ENCODE assay signal across 8 cellular contexts in genomic region chr16:31214705-31215286, GRCh38. TPM values are rescaled to one million over a fixed set of nuclear protein-coding genes. Genes with fewer than 3 reads are reported as not detected.
A peak's percentile ranks its signal among the peaks of the same experiment; 100 is the strongest.
DNase-seq lines count a peak whose midpoint lies in the region; ATAC-seq lines count a peak whose summit lies in the region.

No MANE protein-coding gene starts in this region.

- H3K9me3 Mint-ChIP-seq in dendritic cell treated with granulocyte-macrophage colony-stimulating factor and Interleukin-4, amounts not matched to agents 40 ng/mL and 50 ng/mL, for 4 days, result no peaks in the 10 kb centered on the region

- H3K4me3 ChIP-seq in mucosa of rectum (ENCODE audit: low read length in 2 of 2), result peak overlapping the region; percentile 31 to 37
- peak overlapping the region in 1 of 2 donors; percentile 8 for H3K4me3 ChIP-seq in aorta (ENCODE audit: low read length in 2 of 2)

- H3K36me3 ChIP-seq in mucosa of rectum (ENCODE audit: control insufficient read depth in 2 of 2, insufficient read depth in 2 of 2, low read length in 2 of 2), result no peaks in the 10 kb centered on the region
- no peaks in the 10 kb centered on the region for H3K36me3 ChIP-seq in aorta (ENCODE audit: control insufficient read depth in 1 of 2, insufficient read depth in 2 of 2, low read length in 1 of 2)

- ATAC-seq in Right ventricle myocardium inferior, result peak; percentile 37
- ATAC-seq in aorta (ENCODE audit: low FRiP score), result peak; percentile 44
- ATAC-seq in HG02623 (IDR thresholded peaks at IDR 0.05; ENCODE audit: unreplicated experiment), result no peak
- ATAC-seq in GM21381 (IDR thresholded peaks at IDR 0.05; ENCODE audit: unreplicated experiment), result no peak

- H3K27ac ChIP-seq in mucosa of rectum (ENCODE audit: low read depth in 2 of 2, low read length in 2 of 2) (no peak overlapping the region), aorta (ENCODE audit: low read depth in 1 of 2, low read length in 2 of 2) (no peak overlapping the region)

- H3K27me3 ChIP-seq in mucosa of rectum (ENCODE audit: control insufficient read depth in 2 of 2, insufficient read depth in 2 of 2, low read length in 2 of 2) (peaks cover 26 to 42% of the 10 kb centered on the region in 2 donors), aorta (ENCODE audit: control insufficient read depth in 1 of 2, insufficient read depth in 2 of 2, low read length in 1 of 2) (no peaks in the 10 kb centered on the region)

- peak overlapping the region; percentile 71 for H3K27ac Mint-ChIP-seq in dendritic cell treated with granulocyte-macrophage colony-stimulating factor and Interleukin-4, amounts not matched to agents 40 ng/mL and 50 ng/mL, for 4 days

- H3K4me3 Mint-ChIP-seq in dendritic cell treated with granulocyte-macrophage colony-stimulating factor and Interleukin-4, amounts not matched to agents 40 ng/mL and 50 ng/mL, for 4 days, result peak overlapping the region; percentile 81

- H3K36me3 Mint-ChIP-seq in dendritic cell treated with granulocyte-macrophage colony-stimulating factor and Interleukin-4, amounts not matched to agents 40 ng/mL and 50 ng/mL, for 4 days (ENCODE audit: low read depth), result no peaks in the 10 kb centered on the region

- peaks cover 12 to 21% of the 10 kb centered on the region in 2 donors for H3K4me1 ChIP-seq in mucosa of rectum (ENCODE audit: control insufficient read depth in 2 of 2, insufficient read depth in 2 of 2, low read length in 2 of 2)
- no peaks in the 10 kb centered on the region for H3K4me1 ChIP-seq in aorta (ENCODE audit: control insufficient read depth in 1 of 2, insufficient read depth in 2 of 2, low read length in 2 of 2)

- H3K9me3 ChIP-seq in mucosa of rectum (ENCODE audit: control insufficient read depth in 2 of 2, low read length in 2 of 2) (no peaks in the 10 kb centered on the region), aorta (ENCODE audit: control insufficient read depth, low read length) (no peaks in the 10 kb centered on the region)

- H3K27me3 Mint-ChIP-seq in dendritic cell treated with granulocyte-macrophage colony-stimulating factor and Interleukin-4, amounts not matched to agents 40 ng/mL and 50 ng/mL, for 4 days, result peaks cover 60% of the 10 kb centered on the region

- 2 to 5% methylated on average over 50 to 58 of the region's 58 CpGs for WGBS in aorta, 2 donors

- no peak overlapping the region for H3K9ac ChIP-seq in mucosa of rectum (ENCODE audit: low read depth in 1 of 2, low read length in 2 of 2)

- H3K4me1 Mint-ChIP-seq in dendritic cell treated with granulocyte-macrophage colony-stimulating factor and Interleukin-4, amounts not matched to agents 40 ng/mL and 50 ng/mL, for 4 days (ENCODE audit: low read depth), result peaks cover 42% of the 10 kb centered on the region

- intact Hi-C loops in Right ventricle myocardium inferior (cut with DNase I), result no loop called here
- intact Hi-C loops in cardiac septum (cut with DNase I), result no loop called here
- intact Hi-C loops in dendritic cell treated with granulocyte-macrophage colony-stimulating factor and Interleukin-4, amounts not matched to agents 40 ng/mL and 50 ng/mL, for 4 days (cut with micrococcal nuclease), result no loop called here
- intact Hi-C loops in aorta (cut with DNase I), result loop anchor here in 1 of 2 donors (10.0 kb wide), 1 partner anchor 490 kb away; no protein-coding TSS in a partner anchor

- DNase-seq in Right ventricle myocardium inferior (ENCODE audit: missing footprints) (no peak), cardiac septum (ENCODE audit: low spot score) (no peak), aorta (no peak), HuH-7.5 (ENCODE audit: low spot score) (no peak)

RNA-seq across cellular contexts. Expression of gene TRIM72, which starts 0.9 kb away (rescaled TPM):
- total RNA-seq in Right ventricle myocardium inferior (2.1 TPM), cardiac septum (2.4 TPM), aorta (under 1 TPM in 1 of 2 donors, not detected in 1; 0.24 TPM)
- under 1 TPM in 1 of 2 donors, not detected in 1; 0.05 TPM for polyA plus RNA-seq in aorta

RNA-seq across cellular contexts. Expression of gene PYDC1, which starts 2.1 kb away (rescaled TPM):
- not detected for total RNA-seq in Right ventricle myocardium inferior
- not detected for total RNA-seq in cardiac septum
- not detected for total RNA-seq in aorta
- not detected for polyA plus RNA-seq in aorta

RNA-seq across cellular contexts. Expression of gene PYCARD, which starts 12.2 kb away (rescaled TPM):
- total RNA-seq in Right ventricle myocardium inferior, result 9.1 TPM
- total RNA-seq in cardiac septum, result 3.2 TPM
- 10 to 100 TPM; 13.3 to 23.9 TPM for total RNA-seq in aorta
- 10 to 100 TPM; 14.7 to 52.7 TPM for polyA plus RNA-seq in aorta

RNA-seq across cellular contexts. Expression of gene FUS, which starts 34.9 kb away (rescaled TPM):
- total RNA-seq in Right ventricle myocardium inferior (86.8 TPM), cardiac septum (158 TPM), aorta (100 to 1,000 TPM; 243 to 254 TPM)
- 100 to 1,000 TPM in 1 of 2 donors, 10 to 100 TPM in 1; 95.7 to 329 TPM for polyA plus RNA-seq in aorta

RNA-seq across cellular contexts. Expression of gene ITGAM, which starts 45.0 kb away (rescaled TPM):
- total RNA-seq in Right ventricle myocardium inferior (10.4 TPM), cardiac septum (4.8 TPM), aorta (10 to 100 TPM; 15.7 to 40.1 TPM)
- 1 to 10 TPM in 1 of 2 donors, under 1 TPM in 1; 0.74 to 6.9 TPM for polyA plus RNA-seq in aorta

Comparison
In these comparisons a context has a peak if more than half of its experiments do, and no peak if none do; other contexts are left out.
1. ATAC-seq: peak in Right ventricle myocardium inferior (single experiment) and aorta (single experiment); none in HG02623 (single experiment) and GM21381 (single experiment).